ENCODE assay signal across 8 cellular contexts in genomic region chr3:52053307-52054304, GRCh38. TPM values are rescaled to one million over a fixed set of nuclear protein-coding genes. Genes with fewer than 3 reads are reported as not detected.
A peak's percentile ranks its signal among the peaks of the same experiment; 100 is the strongest.
DNase-seq lines count a peak whose midpoint lies in the region; ATAC-seq and TF ChIP-seq lines count a peak whose summit lies in the region.

No MANE protein-coding gene starts in this region.

- peaks cover 69 to 77% (median 75%) of the 10 kb centered on the region in 4 donors for H3K4me1 ChIP-seq in esophagus muscularis mucosa

- H3K4me3 ChIP-seq in esophagus muscularis mucosa = peak overlapping the region; percentile 66 to 88 (median 80)

- H3K36me3 ChIP-seq in esophagus muscularis mucosa = peaks cover 18 to 53% (median 45%) of the 10 kb centered on the region in 4 donors

- TF ChIP-seq CTCF in esophagus muscularis mucosa (IDR thresholded peaks at IDR 0.05) = peak in 1 of 3 experiments; percentile 14

- TF ChIP-seq POLR2A in esophagus muscularis mucosa (IDR thresholded peaks at IDR 0.05; ENCODE audit: low read depth) = no peak

- DNase-seq in activated gamma-delta T cell treated with anti-CD3 and anti-CD28 coated beads, Interleukin-2, amount 50 U/mL, for 16 hours (ENCODE audit: low read depth) = peak; percentile 14
- DNase-seq in activated gamma-delta T cell treated with Interleukin-2 at 50 U/mL for 16 hours = no peak
- peak; percentile 73 for DNase-seq in activated CD8-positive, alpha-beta memory T cell treated with anti-CD3 and anti-CD28 coated beads for 24 hours
- no peak for DNase-seq in esophagus muscularis mucosa (ENCODE audit: extremely low spot score)
- peak; percentile 78 for DNase-seq in pons (ENCODE audit: low spot score)
- DNase-seq in SKM-1 treated with dmso at 0.1 percent for 144 hours (lab: John Stamatoyannopoulos, UW; ENCODE audit: unreplicated experiment) = no peak
- no peak for DNase-seq in DMS 273 (lab: John Stamatoyannopoulos, UW; ENCODE audit: unreplicated experiment)

- TF ChIP-seq EP300 in esophagus muscularis mucosa (IDR thresholded peaks at IDR 0.05) = no peak

- H3K27ac ChIP-seq in esophagus muscularis mucosa (replicated peaks in 1 of 4) = peak overlapping the region; percentile 82 to 92 (median 88)

- no peaks in the 10 kb centered on the region for H3K27me3 ChIP-seq in esophagus muscularis mucosa

- intact Hi-C loops in esophagus muscularis mucosa (cut with DNase I) = loop anchor here (2.0 to 5.0 kb wide), 3 partner anchors 49 to 94 kb away; no protein-coding TSS in a partner anchor

- H3K9me3 ChIP-seq in esophagus muscularis mucosa = no peaks in the 10 kb centered on the region

- ATAC-seq in GM21786 (IDR thresholded peaks at IDR 0.05; ENCODE audit: unreplicated experiment) = no peak

- 82% methylated on average over 27 of the region's 31 CpGs for WGBS in esophagus muscularis mucosa

RNA-seq across cellular contexts. Expression of gene DUSP7, which starts 2.8 kb away (rescaled TPM):
- 10 to 100 TPM in 3 of 4 donors, 1 to 10 TPM in 1; 10.0 to 23.5 (median 15.9) TPM for total RNA-seq in esophagus muscularis mucosa

RNA-seq across cellular contexts. Expression of gene RPL29, which starts 57.9 kb away (rescaled TPM):
- 1,000 to 10,000 TPM in 3 of 4 donors, 100 to 1,000 TPM in 1; 786 to 1,908 (median 1,382) TPM for total RNA-seq in esophagus muscularis mucosa

Comparison
In these comparisons a context has a peak if more than half of its experiments do, and no peak if none do; other contexts are left out.
1. DNase-seq: peak in activated gamma-delta T cell treated with anti-CD3 and anti-CD28 coated beads, Interleukin-2, amount 50 U/mL, for 16 hours (single experiment), activated CD8-positive, alpha-beta memory T cell treated with anti-CD3 and anti-CD28 coated beads for 24 hours (single experiment) and pons (single experiment); none in activated gamma-delta T cell treated with Interleukin-2 at 50 U/mL for 16 hours (single experiment), esophagus muscularis mucosa (single experiment), SKM-1 treated with dmso at 0.1 percent for 144 hours (single experiment) and DMS 273 (single experiment).